8 cellular contexts compared by ENCODE assay signal in genomic region chr13:41960700-41961697, GRCh38. TPM values are rescaled to one million over a fixed set of nuclear protein-coding genes. Genes with fewer than 3 reads are reported as not detected.
DNase-seq lines count a peak whose midpoint lies in the region; ATAC-seq, FAIRE-seq and TF ChIP-seq lines count a peak whose summit lies in the region.

Gene VWA8, minus strand, starts transcription at chr13:41961109. Its CDS starts 94 bp downstream, at chr13:41961015.

- no peaks in the 10 kb centered on the region for H3K27me3 ChIP-seq in MG63
- H3K27me3 ChIP-seq in pancreas: no peaks in the 10 kb centered on the region
- H3K27me3 ChIP-seq in thyroid gland: no peaks in the 10 kb centered on the region

- no peak for TF ChIP-seq CTCF in pancreas (IDR thresholded peaks at IDR 0.05)
- no peak for TF ChIP-seq CTCF in thyroid gland (IDR thresholded peaks at IDR 0.05)

- no peaks in the 10 kb centered on the region for H3K27me3 Mint-ChIP-seq in activated naive CD8-positive, alpha-beta T cell treated with anti-CD3 and anti-CD28 coated beads for 36 hours

- H3K36me3 ChIP-seq in MG63 (0 out of 2 replicates have a peak, but pooled peaks cover 1% of the 10 kb centered on the region), pancreas (no peaks in the 10 kb centered on the region), thyroid gland (no peaks in the 10 kb centered on the region)

- WGBS in pancreas, 2 donors: 2% methylated on average over 71 to 84 of the region's 84 CpGs
- WGBS in thyroid gland, 2 donors: 8 to 15% methylated on average over 13 to 24 of the region's 84 CpGs

- intact Hi-C loops in Right ventricle myocardium superior (cut with DNase I) (no loop called here), pancreas (cut with DNase I) (no loop called here), thyroid gland (cut with DNase I) (no loop called here)

- H3K9me3 ChIP-seq in MG63 (no peaks in the 10 kb centered on the region), pancreas (no peaks in the 10 kb centered on the region), thyroid gland (no peaks in the 10 kb centered on the region)

- TF ChIP-seq POLR2A in H54 (IDR thresholded peaks at IDR 0.05; ENCODE audit: low read depth, low read length) (0 out of 2 replicates have a peak, but pooled peaks have one; percentile 33), thyroid gland (IDR thresholded peaks at IDR 0.05) (peak in 1 of 2 donors; percentile 32)

- peaks cover 4 to 13% (median 6%) of the 10 kb centered on the region in 3 donors for H3K4me1 ChIP-seq in pancreas
- H3K4me1 ChIP-seq in thyroid gland: peaks cover 0 to 5% of the 10 kb centered on the region in 2 donors

- H3K27ac ChIP-seq in pancreas (peak within 1 kb of the TSS; percentile 67 to 84 (median 82)), thyroid gland (peak within 1 kb of the TSS; percentile 52 to 85 (median 69))

- no peaks in the 10 kb centered on the region for H3K9me3 Mint-ChIP-seq in activated naive CD8-positive, alpha-beta T cell treated with anti-CD3 and anti-CD28 coated beads for 36 hours

- no peak for FAIRE-seq in H54 (lab: Jason Lieb, UNC)
- no peak for FAIRE-seq in pancreas (lab: Jason Lieb, UNC)

- peak within 1 kb of the TSS; percentile 92 for H3K4me3 Mint-ChIP-seq in activated naive CD8-positive, alpha-beta T cell treated with anti-CD3 and anti-CD28 coated beads for 36 hours

- DNase-seq in GDM1 (lab: John Stamatoyannopoulos, UW) (peak; percentile 61), H54 (ENCODE audit: insufficient read length, low spot score) (peak; percentile 54), MG63 (peak; percentile 89), SKM-1 treated with dmso at 0.1 percent for 144 hours (lab: John Stamatoyannopoulos, UW; ENCODE audit: unreplicated experiment) (peak; percentile 73), Right ventricle myocardium superior (peak; percentile 89), pancreas (peak; percentile 78 to 94 (median 86)), thyroid gland (peak; percentile 76 to 83)
- DNase-seq in activated naive CD8-positive, alpha-beta T cell treated with anti-CD3 and anti-CD28 coated beads for 36 hours: peak; percentile 89

- H3K4me3 ChIP-seq in MG63: peak within 1 kb of the TSS; percentile 65
- peak within 1 kb of the TSS; percentile 68 to 88 (median 81) for H3K4me3 ChIP-seq in pancreas
- peak within 1 kb of the TSS; percentile 34 to 83 (median 79) for H3K4me3 ChIP-seq in thyroid gland (replicated peaks in 1 of 3)

- H3K36me3 Mint-ChIP-seq in activated naive CD8-positive, alpha-beta T cell treated with anti-CD3 and anti-CD28 coated beads for 36 hours: peaks cover 18% of the 10 kb centered on the region

- H3K4me1 Mint-ChIP-seq in activated naive CD8-positive, alpha-beta T cell treated with anti-CD3 and anti-CD28 coated beads for 36 hours: peaks cover 47% of the 10 kb centered on the region

- peak; percentile 98 for ATAC-seq in Right ventricle myocardium superior (ENCODE audit: poor library complexity)
- peak; percentile 93 to 99 (median 98) for ATAC-seq in pancreas

- peak within 1 kb of the TSS; percentile 95 for H3K27ac Mint-ChIP-seq in activated naive CD8-positive, alpha-beta T cell treated with anti-CD3 and anti-CD28 coated beads for 36 hours

RNA-seq across cellular contexts. Expression of gene VWA8, which starts in this region (rescaled TPM):
- 10.5 and 18.8 TPM in 2 replicates for total RNA-seq in MG63 (2014; rRNA removed; shearing (Covaris generic); ENCODE audit: low replicate concordance)
- 10 to 100 TPM; 22.6 to 23.1 TPM for total RNA-seq in activated naive CD8-positive, alpha-beta T cell treated with anti-CD3 and anti-CD28 coated beads for 36 hours
- total RNA-seq in Right ventricle myocardium superior (40.3 TPM), pancreas (10 to 100 TPM in 4 of 6 donors, 1 to 10 TPM in 2; 7.8 to 15.8 (median 10.3) TPM), thyroid gland (10 to 100 TPM; 27.1 to 39.7 (median 30.4) TPM)
- polyA plus RNA-seq in pancreas: 1 to 10 TPM; 3.3 to 4.5 TPM

Comparison
In these comparisons a context has a peak if more than half of its experiments do, and no peak if none do; other contexts are left out.
1. Peak in every context shown above with its lines: DNase-seq, ATAC-seq, H3K4me3 ChIP-seq and H3K27ac ChIP-seq.